ENCODE assay signal across 19 cellular contexts in the genomic region with DNA sequence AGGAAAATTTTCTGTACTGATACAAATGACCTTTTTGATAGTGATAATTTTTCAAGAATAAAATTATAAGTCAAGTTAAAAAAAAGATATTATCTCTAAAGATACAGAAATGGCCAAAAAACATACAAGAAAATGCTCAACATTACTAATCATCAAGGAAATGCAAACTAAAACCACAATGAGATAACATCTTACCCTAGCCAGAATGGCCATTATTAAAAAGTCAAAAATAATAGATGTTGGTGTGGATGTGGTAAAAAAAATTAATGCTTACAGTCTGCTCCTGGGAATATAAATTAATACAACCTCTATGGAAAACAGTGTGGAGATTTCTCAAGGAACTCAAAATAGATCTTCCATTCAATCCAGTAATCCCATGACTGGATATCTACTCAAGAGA.
"Had no signal": no experiment of that assay in that cellular context is flagged by ENCODE, and none has a peak within 500 bp of the region (broad histone marks: within the 10 kb centered on the region; RNA-seq: fewer than 3 reads in every experiment).

No MANE protein-coding gene starts in this region.

- ATAC-seq: HepG2, SK-N-SH treated with all-trans-retinoic acid at 6 μM for 48 hours had no signal

- FAIRE-seq: HepG2 had no signal

- DNase-seq: Karpas-422, KG1, MM.1S, NCI-H1092 treated with DMSO at 0.1 percent for 48 hours, NCI-H1436, NCI-H187, NCI-H2029, NCI-H2081 treated with DMSO at 0.1 percent for 48 hours, NCI-H2171, NCI-H226, NCI-H446, NCI-H510A, NCI-H524 treated with DMSO at 0.1 percent for 48 hours, NCI-H69, NCI-H774, RPMI8226, SHP77 had no signal
